Comparison of ENCODE assay signal across 9 cellular contexts in genomic region chr17:41527076-41528023, GRCh38. TPM values are rescaled to one million over a fixed set of nuclear protein-coding genes. Genes with fewer than 3 reads are reported as not detected.
DNase-seq lines count a peak whose midpoint lies in the region; ATAC-seq and TF ChIP-seq lines count a peak whose summit lies in the region.
"Had no signal": no experiment of that assay in that cellular context is flagged by ENCODE, and none has a peak within 500 bp of the region (broad histone marks: within the 10 kb centered on the region; RNA-seq: fewer than 3 reads in every experiment).

No MANE protein-coding gene starts in this region.

- H3K9me3 ChIP-seq in esophagus muscularis mucosa (no peaks in the 10 kb centered on the region), neural progenitor cell (ENCODE audit: low read depth) (no peaks in the 10 kb centered on the region)

- peak overlapping the region; percentile 15 for H2AFZ ChIP-seq in neural progenitor cell (replicated peaks)

- intact Hi-C loops in esophagus muscularis mucosa (cut with DNase I), result no loop called here

- H3K27ac Mint-ChIP-seq in neural progenitor cell, result no peak overlapping the region

- peak overlapping the region; percentile 87 for H3K4me2 ChIP-seq in neural progenitor cell

- H3K4me3 ChIP-seq in BJ (ENCODE audit: low read depth, low read length), result peak overlapping the region; percentile 66
- peak overlapping the region; percentile 34 to 50 (median 36) for H3K4me3 ChIP-seq in esophagus muscularis mucosa
- H3K4me3 ChIP-seq in neural progenitor cell, result peak overlapping the region; percentile 88

- CTCF ChIA-PET in BJ (lab: Yijun Ruan, JAX), result interaction anchor here (1.0 kb wide), 1 partner anchor 22 kb away, joined by 4 read pairs; no protein-coding TSS in a partner anchor

- WGBS in esophagus muscularis mucosa, result 49% methylated on average over 26 of the region's 60 CpGs

- H4K20me1 ChIP-seq in neural progenitor cell (ENCODE audit: low read depth), result peaks cover 45% of the 10 kb centered on the region

- H3K36me3 ChIP-seq in BJ (ENCODE audit: control insufficient read depth, insufficient read depth, low read length) (peaks cover 4% of the 10 kb centered on the region), esophagus muscularis mucosa (no peaks in the 10 kb centered on the region), neural progenitor cell (no peaks in the 10 kb centered on the region)

- peaks cover 2% of the 10 kb centered on the region for H3K9me3 Mint-ChIP-seq in neural progenitor cell

- TF ChIP-seq POLR2A in esophagus muscularis mucosa (IDR thresholded peaks at IDR 0.05; ENCODE audit: low read depth), result no peak

- no peak for TF ChIP-seq CTCF in BJ (IDR thresholded peaks at IDR 0.05; ENCODE audit: insufficient read depth, low read depth, low read length)
- TF ChIP-seq CTCF in esophagus muscularis mucosa (IDR thresholded peaks at IDR 0.05), result no peak
- no peak for TF ChIP-seq CTCF in neural progenitor cell (IDR thresholded peaks at IDR 0.05)

- H3K27ac ChIP-seq in esophagus muscularis mucosa (replicated peaks in 1 of 4) (peak overlapping the region in 2 of 4 donors; percentile 7 to 10), neural progenitor cell (peak overlapping the region; percentile 5)

- TF ChIP-seq EP300 in esophagus muscularis mucosa (IDR thresholded peaks at IDR 0.05), result no peak

- H3F3A ChIP-seq in neural progenitor cell (ENCODE audit: low read depth), result peaks cover 37% of the 10 kb centered on the region

- H3K9ac ChIP-seq in neural progenitor cell, result peak overlapping the region; percentile 46

- peaks cover 13% of the 10 kb centered on the region for H3K4me1 Mint-ChIP-seq in neural progenitor cell

- POLR2A ChIA-PET in BJ (lab: Charles Lee), result no interaction called here

- H3K79me2 ChIP-seq in neural progenitor cell (ENCODE audit: low read depth), result peaks cover 29% of the 10 kb centered on the region

- H3K4me1 ChIP-seq in esophagus muscularis mucosa (peaks cover 8 to 16% (median 12%) of the 10 kb centered on the region in 4 donors), neural progenitor cell (peaks cover 15% of the 10 kb centered on the region)

- H3K27me3 Mint-ChIP-seq in neural progenitor cell (ENCODE audit: insufficient read depth, low read depth), result peaks cover 56% of the 10 kb centered on the region

- ATAC-seq in GM19324 (IDR thresholded peaks at IDR 0.05; ENCODE audit: low FRiP score, unreplicated experiment) (no peak), HG02610 (IDR thresholded peaks at IDR 0.05; ENCODE audit: unreplicated experiment) (no peak)

- H3K4me3 Mint-ChIP-seq in neural progenitor cell, result peak overlapping the region; percentile 80

- H3K27me3 ChIP-seq in BJ (ENCODE audit: control insufficient read depth, insufficient read depth, low read length) (no peaks in the 10 kb centered on the region), esophagus muscularis mucosa (peaks cover 0 to 54% (median 21%) of the 10 kb centered on the region in 4 donors), neural progenitor cell (no peaks in the 10 kb centered on the region)

- H3K36me3 Mint-ChIP-seq in neural progenitor cell, result no peaks in the 10 kb centered on the region

- DNase-seq in BJ (ENCODE audit: low read depth) (no peak), NCI-H748 (lab: John Stamatoyannopoulos, UW; ENCODE audit: unreplicated experiment) (peak; percentile 77), esophagus muscularis mucosa (ENCODE audit: extremely low spot score) (no peak), neural progenitor cell (ENCODE audit: low spot score) (peak; percentile 64), middle frontal gyrus (ENCODE audit: extremely low spot score, low spot score) (no peak), HuH-7 (ENCODE audit: low spot score) (no peak)

RNA-seq across cellular contexts. Expression of gene KRT19, which starts 0.8 kb away (rescaled TPM):
- polyA plus RNA-seq in BJ (2011; rRNA removed), result 182 and 230 TPM in 2 replicates
- 123 and 176 TPM in 2 replicates for polyA minus RNA-seq in BJ (2011; rRNA and poly(A)+ RNA removed)
- total RNA-seq in esophagus muscularis mucosa (1 to 10 TPM; 2.1 to 5.7 (median 3.1) TPM), neural progenitor cell (ENCODE audit: low replicate concordance) (114 and 184 TPM in 2 replicates)
- total RNA-seq: myocyte had no signal

RNA-seq across cellular contexts. Expression of gene KRT15, which starts 8.7 kb away (rescaled TPM):
- polyA plus RNA-seq in BJ (2011; rRNA removed), result 2.0 and 2.7 TPM in 2 replicates
- polyA minus RNA-seq in BJ (2011; rRNA and poly(A)+ RNA removed), result 0.52 and 1.1 TPM in 2 replicates
- total RNA-seq in esophagus muscularis mucosa, result 1 to 10 TPM in 1 of 4 donors, not detected in 3; 3.3 TPM
- 0.15 TPM in 1 of 2 replicates, not detected in the other for total RNA-seq in neural progenitor cell (ENCODE audit: low replicate concordance)
- total RNA-seq: myocyte had no signal

RNA-seq across cellular contexts. Expression of gene KRT13, which starts 21.9 kb away (rescaled TPM):
- 0.17 and 0.27 TPM in 2 replicates for polyA plus RNA-seq in BJ (2011; rRNA removed)
- not detected in 2 replicates for polyA minus RNA-seq in BJ (2011; rRNA and poly(A)+ RNA removed)
- total RNA-seq in esophagus muscularis mucosa, result 10 to 100 TPM in 1 of 4 donors, under 1 TPM in 2, not detected in 1; 0.39 to 23.3 (median 0.52) TPM
- total RNA-seq in neural progenitor cell (ENCODE audit: low replicate concordance), result not detected in 2 replicates
- total RNA-seq: myocyte had no signal

RNA-seq across cellular contexts. Expression of gene KRT36, which starts 37.6 kb away (rescaled TPM):
- 0.04 TPM in 2 replicates for polyA plus RNA-seq in BJ (2011; rRNA removed)
- polyA minus RNA-seq in BJ (2011; rRNA and poly(A)+ RNA removed), result not detected in 2 replicates
- total RNA-seq in esophagus muscularis mucosa (not detected), neural progenitor cell (ENCODE audit: low replicate concordance) (not detected in 2 replicates)
- total RNA-seq: myocyte had no signal

RNA-seq across cellular contexts. Expression of gene KRT9, which starts 44.5 kb away (rescaled TPM):
- 0.04 TPM in 1 of 2 replicates, not detected in the other for polyA plus RNA-seq in BJ (2011; rRNA removed)
- polyA minus RNA-seq in BJ (2011; rRNA and poly(A)+ RNA removed), result not detected in 2 replicates
- total RNA-seq in esophagus muscularis mucosa (not detected), neural progenitor cell (ENCODE audit: low replicate concordance) (not detected in 2 replicates)
- total RNA-seq: myocyte had no signal

Comparison
In these comparisons a context has a peak if more than half of its experiments do, and no peak if none do; other contexts are left out.
1. DNase-seq: peak in NCI-H748 (single experiment) and neural progenitor cell (single experiment); none in BJ (single experiment), esophagus muscularis mucosa (single experiment), middle frontal gyrus (single experiment) and HuH-7 (single experiment).
2. H3K4me3 ChIP-seq: peak in every context shown above with its lines; median percentile 88 in neural progenitor cell; 66 in BJ; 36 in esophagus muscularis mucosa.
3. RNA of gene KRT19, which starts 0.8 kb away (total RNA-seq): 114 to 184 TPM in neural progenitor cell; 2.1 to 5.7 TPM in esophagus muscularis mucosa; every median in the first group is over 10 times any median in the second.